ENCODE assay signal across 8 cellular contexts in genomic region chr5:44536650-44537260, GRCh38.
DNase-seq lines count a peak whose midpoint lies in the region; ATAC-seq, FAIRE-seq and TF ChIP-seq lines count a peak whose summit lies in the region.

No MANE protein-coding gene starts in this region.

- no peak for FAIRE-seq in small intestine (lab: Jason Lieb, UNC)

- H3K27ac ChIP-seq in SJCRH30: no peak overlapping the region
- H3K27ac ChIP-seq in foreskin keratinocyte: no peak overlapping the region
- H3K27ac ChIP-seq in small intestine (ENCODE audit: low read depth in 1 of 2, low read length in 1 of 2): no peak overlapping the region

- H3K27me3 Mint-ChIP-seq in immature natural killer cell (ENCODE audit: low read depth in 3 of 3): peaks cover 0 to 1% (median 0%) of the 10 kb centered on the region in 3 donors

- WGBS in small intestine, 3 donors: 52 to 56% (median 53%) methylated on average over 3 of the region's 3 CpGs

- H3K36me3 ChIP-seq in SJCRH30 (no peaks in the 10 kb centered on the region), small intestine (ENCODE audit: control insufficient read depth in 2 of 2, insufficient read depth in 2 of 2, low read length in 2 of 2) (no peaks in the 10 kb centered on the region)

- ATAC-seq in HG03159 (IDR thresholded peaks at IDR 0.05; ENCODE audit: unreplicated experiment) (peak; percentile 53), foreskin keratinocyte (no peak)

- no peaks in the 10 kb centered on the region for H3K27me3 ChIP-seq in SJCRH30
- H3K27me3 ChIP-seq in foreskin keratinocyte: no peaks in the 10 kb centered on the region
- H3K27me3 ChIP-seq in small intestine (ENCODE audit: control insufficient read depth in 2 of 2, insufficient read depth in 2 of 2, low read length in 2 of 2): no peaks in the 10 kb centered on the region

- no peak overlapping the region for H3K4me3 ChIP-seq in SJCRH30
- no peak overlapping the region for H3K4me3 ChIP-seq in small intestine (ENCODE audit: low read depth in 1 of 2, low read length in 2 of 2)

- no peak overlapping the region for H3K4me3 Mint-ChIP-seq in immature natural killer cell

- H3K4me1 ChIP-seq in SJCRH30 (no peaks in the 10 kb centered on the region; the same call in 1 of the 2 replicates), foreskin keratinocyte (no peaks in the 10 kb centered on the region), small intestine (ENCODE audit: control insufficient read depth in 2 of 2, insufficient read depth in 1 of 2, low read depth in 1 of 2, low read length in 1 of 2) (no peaks in the 10 kb centered on the region)

- peak; percentile 10 to 56 for DNase-seq in SHP77 (lab: John Stamatoyannopoulos, UW)
- DNase-seq in SHP77 treated with DMSO at 0.1 percent for 48 hours (lab: John Stamatoyannopoulos, UW): no peak
- peak; percentile 20 to 60 for DNase-seq in SJCRH30
- peak; percentile 2 to 13 for DNase-seq in foreskin keratinocyte
- peak; percentile 2 for DNase-seq in small intestine
- DNase-seq in activated CD4-positive, CD25-positive, alpha-beta regulatory T cell (lab: John Stamatoyannopoulos, UW): no peak
- DNase-seq in immature natural killer cell: no peak

- H3K27ac Mint-ChIP-seq in immature natural killer cell: no peak overlapping the region

- no peaks in the 10 kb centered on the region for H3K4me1 Mint-ChIP-seq in immature natural killer cell

- no peaks in the 10 kb centered on the region for H3K36me3 Mint-ChIP-seq in immature natural killer cell

- peak; percentile 60 for TF ChIP-seq CTCF in foreskin keratinocyte (conservative IDR thresholded peaks at IDR 0.05)

- peaks cover 0 to 18% (median 9%) of the 10 kb centered on the region in 6 donors for H3K9me3 Mint-ChIP-seq in immature natural killer cell

- H3K9me3 ChIP-seq in SJCRH30 (replicated peaks) (no peaks in the 10 kb centered on the region), small intestine (ENCODE audit: control insufficient read depth, low read depth) (no peaks in the 10 kb centered on the region)

Comparison
In these comparisons a context has a peak if more than half of its experiments do, and no peak if none do; other contexts are left out.
1. DNase-seq: peak in SHP77 (2 of 2), SJCRH30 (2 of 2), foreskin keratinocyte (2 of 2) and small intestine (single experiment); none in SHP77 treated with DMSO at 0.1 percent for 48 hours (single experiment), activated CD4-positive, CD25-positive, alpha-beta regulatory T cell (0 of 4) and immature natural killer cell (0 of 3).